20 cellular contexts compared by ENCODE assay signal in the genomic region with DNA sequence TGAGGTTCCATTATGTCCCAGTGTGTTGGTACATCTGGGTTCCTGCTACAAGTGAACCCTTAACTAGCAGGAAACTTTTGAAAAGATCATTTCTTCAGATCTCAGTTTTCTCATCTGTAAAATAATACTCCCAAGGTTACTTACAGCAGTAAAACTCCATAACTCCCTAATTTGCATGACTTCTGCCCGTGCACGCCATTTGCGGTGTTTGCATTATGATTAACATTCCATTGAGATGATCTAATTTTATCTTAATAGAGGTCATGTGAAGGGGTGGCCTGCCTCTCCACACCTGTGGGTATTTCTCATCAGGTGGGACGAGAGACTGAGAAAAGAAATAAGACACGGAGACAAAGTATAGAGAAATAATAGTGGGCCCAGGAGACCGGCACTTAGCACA.
"Had no signal": no experiment of that assay in that cellular context is flagged by ENCODE, and none has a peak within 500 bp of the region (broad histone marks: within the 10 kb centered on the region; RNA-seq: fewer than 3 reads in every experiment).

No MANE protein-coding gene starts in this region.

- H3K27ac ChIP-seq: adrenal gland, breast epithelium, left ventricle myocardium inferior, tibial artery, uterus, WERI-Rb-1 had no signal

- DNase-seq: activated CD4-positive, alpha-beta T cell treated with anti-CD3 and anti-CD28 coated beads, Interleukin-2, amount 50 U/mL, for 4 hours; activated gamma-delta T cell treated with Interleukin-2 at 50 U/mL for 16 hours; activated T-cell treated with anti-CD3 and anti-CD28 coated beads for 4 hours; adrenal gland; cerebellar nuclear complex; dermis blood vessel endothelial cell; left ventricle myocardium inferior; mammary epithelial cell; stimulated activated CD4-positive, alpha-beta T cell treated with anti-CD3 and anti-CD28 coated beads, Interleukin-12 subunit alpha, Interleukin-12 subunit beta, amount 100 ng/mL, for 4 hours; stimulated activated CD4-positive, alpha-beta T cell treated with anti-CD3 and anti-CD28 coated beads, Interleukin-1b, Interleukin-23, amount 100 ng/mL, for 48 hours; stimulated activated CD8-positive, alpha-beta memory T cell treated with anti-CD3 and anti-CD28 coated beads, Interleukin-4, amount 100 ng/mL, for 48 hours; stimulated activated naive CD8-positive, alpha-beta T cell treated with anti-CD3 and anti-CD28 coated beads, Interleukin-15, Interleukin-2, amounts not matched to agents 100 U/mL and 50 U/mL, for 24 hours; substantia nigra; T-helper 17 cell; tibial artery; uterus; WERI-Rb-1 had no signal

- FAIRE-seq: astrocyte had no signal

- H3K36me3 ChIP-seq: adrenal gland, breast epithelium, left ventricle myocardium inferior, tibial artery, uterus, WERI-Rb-1 had no signal

- H3K9me3 ChIP-seq: breast epithelium, left ventricle myocardium inferior, tibial artery, uterus had no signal

- H3K4me3 ChIP-seq: adrenal gland, breast epithelium, left ventricle myocardium inferior, tibial artery, uterus had no signal

- H3K27me3 ChIP-seq: adrenal gland, breast epithelium, uterus had no signal

- H3K4me1 ChIP-seq: adrenal gland, breast epithelium, left ventricle myocardium inferior, tibial artery, uterus had no signal

- ATAC-seq: activated naive CD4-positive, alpha-beta T cell treated with anti-CD3 and anti-CD28 coated beads, Interleukin-2, amount 50 U/mL, for 72 hours; stimulated activated naive CD8-positive, alpha-beta T cell treated with anti-CD3 and anti-CD28 coated beads, Interleukin-15, Interleukin-2, amounts not matched to agents 100 U/mL and 50 U/mL, for 24 hours; T-helper 17 cell had no signal
